In the genomic region with DNA sequence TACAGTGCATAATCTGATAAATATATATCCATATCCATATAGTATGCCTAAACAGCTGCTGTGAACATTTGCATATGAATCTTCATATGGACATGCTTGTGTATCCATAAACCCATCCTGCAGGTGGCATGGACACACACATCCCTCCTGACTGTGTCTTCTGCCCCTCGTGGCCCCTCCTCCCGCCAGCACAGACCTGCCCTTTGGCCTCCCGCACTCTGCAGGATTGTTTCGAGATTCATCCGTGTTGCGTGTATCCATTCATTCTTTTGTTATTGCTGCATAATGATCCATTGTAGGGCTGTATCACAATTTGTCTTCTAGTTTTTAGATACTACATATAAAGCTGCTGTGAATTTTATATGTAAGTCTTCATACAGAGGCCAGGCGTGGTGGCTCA, we compare ENCODE assay signal across 15 cellular contexts. TPM values are rescaled to one million over a fixed set of nuclear protein-coding genes. Genes with fewer than 3 reads are reported as not detected.
A peak's percentile ranks its signal among the peaks of the same experiment; 100 is the strongest.
DNase-seq lines count a peak whose midpoint lies in the region; TF ChIP-seq lines count a peak whose summit lies in the region.
"Had no signal": no experiment of that assay in that cellular context is flagged by ENCODE, and none has a peak within 500 bp of the region (broad histone marks: within the 10 kb centered on the region; RNA-seq: fewer than 3 reads in every experiment).

No MANE protein-coding gene starts in this region.

- H3K27me3 ChIP-seq in CD4-positive, alpha-beta memory T cell (ENCODE audit: insufficient read depth, low read length): no peaks in the 10 kb centered on the region
- no peaks in the 10 kb centered on the region for H3K27me3 ChIP-seq in spleen (replicated peaks in 1 of 7)

- H3K36me3 Mint-ChIP-seq in CD4-positive, alpha-beta memory T cell: peaks cover 32 to 34% of the 10 kb centered on the region in 2 donors
- H3K36me3 Mint-ChIP-seq in chondrocyte (ENCODE audit: low read depth): peaks cover 7% of the 10 kb centered on the region

- no peak for TF ChIP-seq CTCF in chondrocyte (IDR thresholded peaks at IDR 0.05)
- no peak for TF ChIP-seq CTCF in spleen (IDR thresholded peaks at IDR 0.05 in 8 of 11, conservative IDR thresholded peaks at IDR 0.05 in 3 of 11)

- CTCF ChIA-PET in CD4-positive, alpha-beta memory T cell (lab: Charles Lee; ENCODE audit: partially characterized antibody): no interaction called here

- H3K9me3 Mint-ChIP-seq in CD4-positive, alpha-beta memory T cell: no peaks in the 10 kb centered on the region
- peaks cover 2% of the 10 kb centered on the region for H3K9me3 Mint-ChIP-seq in chondrocyte (ENCODE audit: low read depth)

- POLR2A ChIA-PET in CD4-positive, alpha-beta memory T cell (lab: Charles Lee; ENCODE audit: partially characterized antibody): interaction anchor here (0.6 to 1.4 kb wide), 2 partner anchors 23 to 40 kb away, joined by 3 read pairs; no protein-coding TSS in a partner anchor

- H3K4me1 ChIP-seq in CD4-positive, alpha-beta memory T cell (ENCODE audit: insufficient read depth, low read length): peaks cover 30% of the 10 kb centered on the region
- H3K4me1 ChIP-seq in spleen: peaks cover 0 to 28% (median 8%) of the 10 kb centered on the region in 6 donors
- H3K4me1 ChIP-seq: Caco-2, HAP-1 had no signal

- no peak overlapping the region for H3K4me3 Mint-ChIP-seq in CD4-positive, alpha-beta memory T cell
- H3K4me3 Mint-ChIP-seq in chondrocyte (ENCODE audit: unreplicated experiment): no peak overlapping the region
- H3K4me3 Mint-ChIP-seq: B cell; CD4-positive, CD25-positive, alpha-beta regulatory T cell had no signal

- H3K4me1 Mint-ChIP-seq in CD4-positive, alpha-beta memory T cell: peaks cover 30 to 67% (median 46%) of the 10 kb centered on the region in 4 donors
- peaks cover 23% of the 10 kb centered on the region for H3K4me1 Mint-ChIP-seq in chondrocyte (ENCODE audit: low read depth)

- intact Hi-C loops in CD4-positive, alpha-beta memory T cell (cut with micrococcal nuclease): no loop called here
- intact Hi-C loops in spleen (cut with DNase I; ENCODE audit: low total_unique reads): no loop called here

- H3K27ac Mint-ChIP-seq in CD4-positive, alpha-beta memory T cell: peak overlapping the region in 4 of 7 donors; percentile 42 to 77 (median 50)
- H3K27ac Mint-ChIP-seq in chondrocyte (ENCODE audit: unreplicated experiment): no peak overlapping the region
- H3K27ac Mint-ChIP-seq: B cell had no signal

- H3K27me3 Mint-ChIP-seq in CD4-positive, alpha-beta memory T cell: no peaks in the 10 kb centered on the region
- no peaks in the 10 kb centered on the region for H3K27me3 Mint-ChIP-seq in chondrocyte (ENCODE audit: low read depth)
- H3K27me3 Mint-ChIP-seq: B cell had no signal

- peak; percentile 10 for DNase-seq in activated effector memory CD4-positive, alpha-beta T cell treated with anti-CD3 and anti-CD28 coated beads, Interleukin-2, amount 50 U/mL, for 16 hours
- DNase-seq in activated effector memory CD4-positive, alpha-beta T cell treated with Interleukin-2 at 50 U/mL for 16 hours: no peak
- no peak for DNase-seq in CD4-positive, alpha-beta memory T cell
- DNase-seq in chondrocyte (ENCODE audit: low spot score): peak; percentile 53
- peak; percentile 22 for DNase-seq in spleen
- DNase-seq in EL: no peak
- DNase-seq in NCI-H226: no peak
- DNase-seq: 8988T; C1 segment of cervical spinal cord; Caco-2; CD4-positive, CD25-positive, alpha-beta regulatory T cell; GDM1; GM23248 had no signal

- H3K9me3 ChIP-seq in CD4-positive, alpha-beta memory T cell (ENCODE audit: control insufficient read depth in 1 of 2, low read length in 2 of 2): no peaks in the 10 kb centered on the region
- H3K9me3 ChIP-seq in spleen: no peaks in the 10 kb centered on the region
- H3K9me3 ChIP-seq: Caco-2 had no signal

- 98 to 99% (median 98%) methylated on average over 7 of the region's 7 CpGs for WGBS in spleen, 5 donors

- no peak for TF ChIP-seq POLR2A in spleen (IDR thresholded peaks at IDR 0.05)

- no peak overlapping the region for H3K27ac ChIP-seq in CD4-positive, alpha-beta memory T cell (ENCODE audit: low read depth, low read length)
- no peak overlapping the region for H3K27ac ChIP-seq in spleen
- H3K27ac ChIP-seq: GM23248 had no signal

- no peaks in the 10 kb centered on the region for H3K36me3 ChIP-seq in CD4-positive, alpha-beta memory T cell (ENCODE audit: insufficient read depth, low read length)
- H3K36me3 ChIP-seq in spleen: peaks cover 0 to 31% (median 0%) of the 10 kb centered on the region in 6 donors

- no peak overlapping the region for H3K4me3 ChIP-seq in CD4-positive, alpha-beta memory T cell (ENCODE audit: low read length in 2 of 2)
- H3K4me3 ChIP-seq in spleen: no peak overlapping the region
- H3K4me3 ChIP-seq: GM23248, HAP-1 had no signal

RNA-seq across cellular contexts. Expression of a gene that starts 24.0 kb away (rescaled TPM):
- 10 to 100 TPM; 17.7 to 18.6 TPM for total RNA-seq in CD4-positive, alpha-beta memory T cell
- 10 to 100 TPM in 1 of 2 donors, 1 to 10 TPM in 1; 6.7 to 10.0 TPM for polyA plus RNA-seq in CD4-positive, alpha-beta memory T cell
- total RNA-seq in chondrocyte (15.3 to 17.6 TPM (median 17.6 TPM) in 3 replicates), spleen (10 to 100 TPM; 10.1 to 23.2 (median 16.1) TPM)
- 1 to 10 TPM; 2.9 to 5.3 (median 3.5) TPM for polyA plus RNA-seq in spleen

RNA-seq across cellular contexts. Expression of a gene that starts 40.6 kb away (rescaled TPM):
- 10 to 100 TPM; 19.6 to 27.2 TPM for total RNA-seq in CD4-positive, alpha-beta memory T cell
- polyA plus RNA-seq in CD4-positive, alpha-beta memory T cell: 10 to 100 TPM; 16.9 to 19.0 TPM
- total RNA-seq in chondrocyte (18.7 to 27.3 TPM (median 20.6 TPM) in 3 replicates), spleen (10 to 100 TPM; 10.2 to 20.1 (median 13.3) TPM)
- polyA plus RNA-seq in spleen: 1 to 10 TPM; 5.7 to 7.1 (median 5.9) TPM

RNA-seq across cellular contexts. Expression of a gene that starts 40.8 kb away (rescaled TPM):
- 10 to 100 TPM; 36.0 to 36.2 TPM for total RNA-seq in CD4-positive, alpha-beta memory T cell
- polyA plus RNA-seq in CD4-positive, alpha-beta memory T cell: 10 to 100 TPM; 40.2 to 46.1 TPM
- total RNA-seq in chondrocyte (44.3 to 117 TPM (median 49.9 TPM) in 3 replicates), spleen (10 to 100 TPM; 23.2 to 46.3 (median 38.1) TPM)
- polyA plus RNA-seq in spleen: 10 to 100 TPM; 16.2 to 26.3 (median 18.3) TPM

RNA-seq across cellular contexts. Expression of a gene that starts 50.0 kb away (rescaled TPM):
- total RNA-seq in CD4-positive, alpha-beta memory T cell: 10 to 100 TPM; 84.0 to 88.1 TPM
- 1 to 10 TPM in 1 of 2 donors, under 1 TPM in 1; 0.94 to 5.1 TPM for polyA plus RNA-seq in CD4-positive, alpha-beta memory T cell
- total RNA-seq in chondrocyte (27.7 to 29.5 TPM (median 29.5 TPM) in 3 replicates), spleen (10 to 100 TPM; 35.3 to 59.6 (median 46.9) TPM)
- 10 to 100 TPM; 14.2 to 23.1 (median 17.6) TPM for polyA plus RNA-seq in spleen

Comparison
In these comparisons a context has a peak if more than half of its experiments do, and no peak if none do; other contexts are left out.
1. DNase-seq: peak in activated effector memory CD4-positive, alpha-beta T cell treated with anti-CD3 and anti-CD28 coated beads, Interleukin-2, amount 50 U/mL, for 16 hours (single experiment), chondrocyte (single experiment) and spleen (single experiment); none in activated effector memory CD4-positive, alpha-beta T cell treated with Interleukin-2 at 50 U/mL for 16 hours (single experiment), CD4-positive, alpha-beta memory T cell (0 of 5), EL (single experiment) and NCI-H226 (single experiment).